12 cellular contexts compared by ENCODE assay signal in the genomic region with DNA sequence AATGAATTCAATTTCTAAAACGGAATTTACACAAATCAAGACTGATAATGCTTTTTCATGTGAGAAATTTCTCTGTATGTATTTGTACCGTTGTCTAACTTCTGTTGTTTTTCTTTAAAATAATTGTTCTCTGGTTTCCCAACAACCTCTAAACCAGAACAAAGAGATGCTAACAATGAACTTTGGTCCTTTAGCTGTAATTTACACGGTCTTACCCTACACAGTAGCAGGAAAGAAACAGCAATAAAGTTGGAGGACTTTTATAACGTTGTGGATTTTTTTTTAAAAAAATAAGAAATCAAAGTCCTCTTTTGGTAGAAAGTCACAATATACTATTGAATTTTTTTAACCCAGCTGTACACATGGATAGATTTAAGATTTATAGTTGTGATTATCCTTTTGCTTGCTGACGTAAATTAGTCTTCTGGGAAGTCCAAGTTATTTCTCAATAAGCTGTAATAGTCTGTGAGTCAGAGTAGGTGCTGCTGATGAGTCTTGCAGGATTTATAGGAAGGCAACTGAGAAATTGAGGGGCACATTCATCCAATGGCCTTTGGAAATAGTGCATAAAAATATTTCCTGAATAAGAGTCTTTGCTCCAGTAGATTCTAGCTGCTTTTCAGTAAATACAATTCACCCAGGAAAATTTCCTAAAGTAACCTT.
DNase-seq lines count a peak whose midpoint lies in the region; ATAC-seq and TF ChIP-seq lines count a peak whose summit lies in the region.
"Had no signal": no experiment of that assay in that cellular context is flagged by ENCODE, and none has a peak within 500 bp of the region (broad histone marks: within the 10 kb centered on the region; RNA-seq: fewer than 3 reads in every experiment).

No MANE protein-coding gene starts in this region.

- H3K36me3 Mint-ChIP-seq in chondrocyte (ENCODE audit: low read depth), result no peaks in the 10 kb centered on the region

- H4K20me1 ChIP-seq in PC-3 (ENCODE audit: low read length), result no peaks in the 10 kb centered on the region
- H4K20me1 ChIP-seq in osteoblast (ENCODE audit: insufficient read depth, low read length), result no peaks in the 10 kb centered on the region

- H3K27me3 ChIP-seq in PC-3 (ENCODE audit: low read length) (no peaks in the 10 kb centered on the region), osteoblast (ENCODE audit: insufficient read depth, low read length) (no peaks in the 10 kb centered on the region)
- H3K27me3 ChIP-seq: testis had no signal

- POLR2A ChIA-PET in PC-3 (lab: Charles Lee; ENCODE audit: unreplicated experiment), result no interaction called here

- no peaks in the 10 kb centered on the region for H3K9me3 Mint-ChIP-seq in chondrocyte (ENCODE audit: low read depth)

- H3K36me3 ChIP-seq in PC-3 (ENCODE audit: low read depth, low read length), result no peaks in the 10 kb centered on the region
- H3K36me3 ChIP-seq in osteoblast (ENCODE audit: insufficient read depth, low read length), result no peaks in the 10 kb centered on the region

- H3K4me1 Mint-ChIP-seq in chondrocyte (ENCODE audit: low read depth), result no peaks in the 10 kb centered on the region

- no peaks in the 10 kb centered on the region for H3K9me3 ChIP-seq in PC-3 (ENCODE audit: low read length)
- no peaks in the 10 kb centered on the region for H3K9me3 ChIP-seq in osteoblast (ENCODE audit: low read depth, low read length)
- H3K9me3 ChIP-seq: testis had no signal

- H2AFZ ChIP-seq in PC-3 (ENCODE audit: low read length) (no peak overlapping the region), osteoblast (ENCODE audit: low read length) (no peak overlapping the region)

- H3K79me2 ChIP-seq in PC-3 (ENCODE audit: low read length) (no peaks in the 10 kb centered on the region), osteoblast (ENCODE audit: insufficient read depth, low read length) (no peaks in the 10 kb centered on the region)

- no peak overlapping the region for H3K4me3 Mint-ChIP-seq in chondrocyte (ENCODE audit: unreplicated experiment)

- no peak for TF ChIP-seq CTCF in PC-3 (conservative IDR thresholded peaks at IDR 0.05; ENCODE audit: low read depth, low read length)
- no peak for TF ChIP-seq CTCF in osteoblast (IDR thresholded peaks at IDR 0.05; ENCODE audit: extremely low read depth, low read depth, low read length)
- TF ChIP-seq CTCF in chondrocyte (IDR thresholded peaks at IDR 0.05), result no peak

- H3K27ac ChIP-seq in PC-3 (ENCODE audit: low read length), result peak overlapping the region; percentile 76
- H3K27ac ChIP-seq in epithelial cell of prostate, result peak overlapping the region; percentile 13
- peak overlapping the region; percentile 90 for H3K27ac ChIP-seq in osteoblast (ENCODE audit: low read depth, low read length)
- H3K27ac ChIP-seq: testis had no signal

- CTCF ChIA-PET in PC-3 (lab: Charles Lee), result no interaction called here

- H3K4me1 ChIP-seq in PC-3 (ENCODE audit: insufficient read depth, low read length) (peaks cover 15% of the 10 kb centered on the region), osteoblast (ENCODE audit: insufficient read depth, low read length) (peaks cover 15% of the 10 kb centered on the region)
- H3K4me1 ChIP-seq: testis had no signal

- H3K9me2 ChIP-seq in PC-3 (replicated peaks; ENCODE audit: low read length), result no peaks in the 10 kb centered on the region

- ATAC-seq in PC-3 (peak; percentile 69), HG02970 (IDR thresholded peaks at IDR 0.05; ENCODE audit: low FRiP score, unreplicated experiment) (no peak)

- peaks cover 20% of the 10 kb centered on the region for H3K27me3 Mint-ChIP-seq in chondrocyte (ENCODE audit: low read depth)

- no peak overlapping the region for H3K27ac Mint-ChIP-seq in chondrocyte (ENCODE audit: unreplicated experiment)

- BruUV-seq in PC-3 (replicated peaks; lab: Mats Ljungman, UMichigan), result no TSS peak

- DNase-seq in ELR (ENCODE audit: low read depth) (peak; percentile 92), PC-3 (peak; percentile 55), epithelial cell of prostate (ENCODE audit: low read depth, low spot score) (peak; percentile 27), osteoblast (ENCODE audit: insufficient read length, low spot score, missing footprints) (peak; percentile 63), medulla oblongata (ENCODE audit: extremely low spot score) (no peak), hippocampal formation (lab: John Stamatoyannopoulos, UW) (no peak), chondrocyte (ENCODE audit: low spot score) (no peak)
- DNase-seq: cortex of kidney; DMS 273 treated with DMSO at 0.1 percent for 48 hours; stimulated activated CD4-positive, alpha-beta T cell treated with anti-CD3 and anti-CD28 coated beads, Interleukin-2, amount 100 ng/mL, for 48 hours; testis had no signal

- H3K4me3 ChIP-seq in PC-3 (ENCODE audit: low read length), result no peak overlapping the region
- no peak overlapping the region for H3K4me3 ChIP-seq in osteoblast (ENCODE audit: insufficient read depth, low read length)
- H3K4me3 ChIP-seq: testis had no signal

- no peaks in the 10 kb centered on the region for H3F3A ChIP-seq in PC-3 (ENCODE audit: low read length, unreplicated experiment)

- peak overlapping the region; percentile 66 for H3K9ac ChIP-seq in PC-3 (ENCODE audit: low read length)

- intact Hi-C loops in PC-3 (cut with micrococcal nuclease), result no loop called here

- H3K4me2 ChIP-seq in PC-3 (ENCODE audit: low read length) (peak overlapping the region; percentile 45), osteoblast (ENCODE audit: insufficient read depth, low read length) (peak overlapping the region; percentile 62)

Comparison
In these comparisons a context has a peak if more than half of its experiments do, and no peak if none do; other contexts are left out.
1. DNase-seq: peak in ELR (single experiment), PC-3 (single experiment), epithelial cell of prostate (single experiment) and osteoblast (single experiment); none in medulla oblongata (single experiment), hippocampal formation (0 of 2) and chondrocyte (single experiment).
2. H3K27ac ChIP-seq: peak in every context shown above with its lines; median percentile 90 in osteoblast; 76 in PC-3; 13 in epithelial cell of prostate.